Comparison of ENCODE assay signal across 9 cellular contexts in the genomic region with DNA sequence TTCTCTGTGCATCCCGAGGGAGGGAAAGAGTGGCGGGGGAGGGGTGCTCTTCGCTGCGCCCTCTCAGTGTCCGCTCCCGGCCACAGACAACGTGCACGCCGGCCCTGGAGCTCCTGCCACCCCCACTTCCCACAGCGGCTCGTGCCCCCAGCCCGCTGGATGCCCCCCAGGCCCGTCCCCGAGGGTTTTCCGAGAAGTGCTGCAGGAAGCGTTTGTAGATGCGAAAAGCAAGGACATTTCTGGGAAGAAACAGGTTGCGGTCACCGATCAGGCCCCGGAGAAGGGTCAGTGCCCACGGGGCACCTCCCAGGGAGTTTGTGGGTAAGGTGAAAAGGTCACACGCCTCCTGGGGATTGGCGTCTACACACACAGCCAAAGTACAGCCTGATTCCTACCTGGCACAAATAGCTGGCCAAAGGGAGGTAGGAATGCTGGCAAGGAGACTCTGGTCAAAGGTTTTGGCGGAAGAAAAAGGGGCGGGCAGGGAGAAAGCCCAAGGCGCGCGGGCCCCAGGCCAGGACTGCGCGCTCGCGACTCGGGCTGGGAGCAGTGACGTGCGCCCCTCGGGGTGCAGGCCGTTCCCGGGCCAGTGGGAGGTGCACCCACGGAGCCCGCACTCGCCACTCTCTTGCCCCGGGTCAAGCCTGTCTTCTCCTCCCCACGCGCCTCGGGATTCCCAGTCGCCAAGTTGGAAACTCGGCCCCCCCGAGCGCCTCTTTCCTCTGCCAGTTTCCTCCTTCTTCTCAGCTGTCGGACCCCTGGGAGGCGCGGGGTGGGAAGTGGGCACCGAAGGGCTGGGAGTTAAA. TPM values are rescaled to one million over a fixed set of nuclear protein-coding genes. Genes with fewer than 3 reads are reported as not detected.
DNase-seq lines count a peak whose midpoint lies in the region; TF ChIP-seq lines count a peak whose summit lies in the region.
"Had no signal": no experiment of that assay in that cellular context is flagged by ENCODE, and none has a peak within 500 bp of the region (broad histone marks: within the 10 kb centered on the region; RNA-seq: fewer than 3 reads in every experiment).

No MANE protein-coding gene starts in this region.

- H3K4me1 Mint-ChIP-seq in HFFc6 (ENCODE audit: low read depth): peaks cover 57% of the 10 kb centered on the region
- H3K4me1 Mint-ChIP-seq in activated naive CD8-positive, alpha-beta T cell treated with anti-CD3 and anti-CD28 coated beads for 36 hours: peaks cover 8% of the 10 kb centered on the region

- no peaks in the 10 kb centered on the region; the same call in none of the 2 replicates for H3K27me3 Mint-ChIP-seq in HFFc6 (ENCODE audit: insufficient read depth)
- peaks cover 74% of the 10 kb centered on the region for H3K27me3 Mint-ChIP-seq in activated naive CD8-positive, alpha-beta T cell treated with anti-CD3 and anti-CD28 coated beads for 36 hours

- peaks cover 23% of the 10 kb centered on the region for H3K36me3 Mint-ChIP-seq in HFFc6 (ENCODE audit: low read depth)
- H3K36me3 Mint-ChIP-seq in activated naive CD8-positive, alpha-beta T cell treated with anti-CD3 and anti-CD28 coated beads for 36 hours: no peaks in the 10 kb centered on the region
- H3K36me3 Mint-ChIP-seq: naive B cell had no signal

- peak overlapping the region; percentile 94 for H3K4me3 Mint-ChIP-seq in HFFc6
- peak overlapping the region; percentile 44 for H3K4me3 Mint-ChIP-seq in activated naive CD8-positive, alpha-beta T cell treated with anti-CD3 and anti-CD28 coated beads for 36 hours

- TF ChIP-seq CTCF in AG09319 (IDR thresholded peaks at IDR 0.05; ENCODE audit: low read depth, low read length) (peak; percentile 2), HFFc6 (IDR thresholded peaks at IDR 0.05) (peak; percentile 25; the same call in 1 of the 2 replicates)

- peak overlapping the region; percentile 96 for H3K27ac Mint-ChIP-seq in HFFc6
- no peak overlapping the region for H3K27ac Mint-ChIP-seq in activated naive CD8-positive, alpha-beta T cell treated with anti-CD3 and anti-CD28 coated beads for 36 hours
- H3K27ac Mint-ChIP-seq: naive B cell had no signal

- H3K9me3 Mint-ChIP-seq in HFFc6: no peaks in the 10 kb centered on the region
- no peaks in the 10 kb centered on the region for H3K9me3 Mint-ChIP-seq in activated naive CD8-positive, alpha-beta T cell treated with anti-CD3 and anti-CD28 coated beads for 36 hours

- intact Hi-C loops in cardiac septum (cut with DNase I) (loop anchor here (2.0 to 10.0 kb wide), 7 partner anchors 125 to 1296 kb away; no protein-coding TSS in a partner anchor), posterior cingulate gyrus (cut with DNase I) (loop anchor here (10.0 kb wide), 2 partner anchors 219 to 439 kb away; no protein-coding TSS in a partner anchor)

- DNase-seq in AG09319 (ENCODE audit: extremely low read depth, low read depth): no peak
- peak; percentile 39 for DNase-seq in HFFc6
- peak; percentile 2 for DNase-seq in activated naive CD8-positive, alpha-beta T cell treated with anti-CD3 and anti-CD28 coated beads for 36 hours
- DNase-seq in cardiac septum (ENCODE audit: low spot score): peak; percentile 82
- peak in 6 of 10 donors; percentile 15 to 85 (median 49) for DNase-seq in posterior cingulate gyrus
- no peak for DNase-seq in NCI-H774 (lab: John Stamatoyannopoulos, UW)
- DNase-seq in activated gamma-delta T cell (lab: John Stamatoyannopoulos, UW): no peak
- DNase-seq in amniotic stem cell (lab: John Stamatoyannopoulos, UW): no peak
- DNase-seq: naive B cell had no signal

RNA-seq across cellular contexts. Expression of a gene that starts 1.5 kb away (rescaled TPM):
- total RNA-seq in HFFc6 (2021; fragmentation: NEBNext Ultra II Directional; extraction: Animal tissue kit (Norgen Biotek cat#: 25700)): 100 to 1,000 TPM; 136 to 164 (median 147) TPM
- total RNA-seq in activated naive CD8-positive, alpha-beta T cell treated with anti-CD3 and anti-CD28 coated beads for 36 hours: under 1 TPM; 0.19 to 0.44 TPM
- 138 TPM for total RNA-seq in cardiac septum

Comparison
In these comparisons a context has a peak if more than half of its experiments do, and no peak if none do; other contexts are left out.
1. DNase-seq: peak in HFFc6 (single experiment), activated naive CD8-positive, alpha-beta T cell treated with anti-CD3 and anti-CD28 coated beads for 36 hours (single experiment), cardiac septum (single experiment) and posterior cingulate gyrus (6 of 10); none in AG09319 (single experiment), NCI-H774 (single experiment), activated gamma-delta T cell (single experiment) and amniotic stem cell (single experiment).
2. RNA of a gene that starts 1.5 kb away (total RNA-seq): 136 to 164 TPM in HFFc6 and 138 TPM in cardiac septum (single experiment); 0.19 to 0.44 TPM in activated naive CD8-positive, alpha-beta T cell treated with anti-CD3 and anti-CD28 coated beads for 36 hours; every median in the first group is over 10 times any median in the second.